ENCODE assay signal across 8 cellular contexts in genomic region chr20:31712564-31713311, GRCh38. TPM values are rescaled to one million over a fixed set of nuclear protein-coding genes. Genes with fewer than 3 reads are reported as not detected.
A peak's percentile ranks its signal among the peaks of the same experiment; 100 is the strongest.
DNase-seq lines count a peak whose midpoint lies in the region; ATAC-seq and TF ChIP-seq lines count a peak whose summit lies in the region.

No MANE protein-coding gene starts in this region.

- H3K27ac ChIP-seq in WERI-Rb-1 = peak overlapping the region; percentile 53

- peak overlapping the region; percentile 12 for H3K4me3 Mint-ChIP-seq in T-helper 1 cell treated with Interleukin-12 subunit alpha and Interleukin-12 subunit beta and Interleukin-4 antibody, amounts not matched to agents 30 μg/mL and 1 μg/mL, for 36 hours
- H3K4me3 Mint-ChIP-seq in natural killer cell = peak overlapping the region; percentile 47

- H3K4me1 Mint-ChIP-seq in T-helper 1 cell treated with Interleukin-12 subunit alpha and Interleukin-12 subunit beta and Interleukin-4 antibody, amounts not matched to agents 30 μg/mL and 1 μg/mL, for 36 hours (ENCODE audit: low read depth) = peaks cover 81% of the 10 kb centered on the region
- H3K4me1 Mint-ChIP-seq in natural killer cell = peaks cover 82 to 97% of the 10 kb centered on the region in 2 donors

- TF ChIP-seq CTCF in WERI-Rb-1 (IDR thresholded peaks at IDR 0.05; ENCODE audit: low read depth, low read length) (no peak), fibroblast of the aortic adventitia (IDR thresholded peaks at IDR 0.05; ENCODE audit: insufficient read depth, low read length) (no peak), natural killer cell (IDR thresholded peaks at IDR 0.05) (no peak)

- H3K27me3 ChIP-seq in WERI-Rb-1 (ENCODE audit: insufficient read depth, low read depth, severe bottlenecking) = no peaks in the 10 kb centered on the region

- ATAC-seq in natural killer cell (no peak), HG03469 (IDR thresholded peaks at IDR 0.05; ENCODE audit: unreplicated experiment) (no peak)

- DNase-seq in T-helper 1 cell (no peak), WERI-Rb-1 (no peak), fibroblast of the aortic adventitia (ENCODE audit: low read depth) (peak; percentile 90), natural killer cell (no peak), HuH-7.5 (ENCODE audit: low spot score) (no peak)
- DNase-seq in NK-92 treated with Interleukin-12 subunit alpha and Interleukin-12 subunit beta, amount 100 ng/mL, for 24 hours (lab: John Stamatoyannopoulos, UW) = no peak

- H3K36me3 Mint-ChIP-seq in T-helper 1 cell treated with Interleukin-12 subunit alpha and Interleukin-12 subunit beta and Interleukin-4 antibody, amounts not matched to agents 30 μg/mL and 1 μg/mL, for 36 hours (ENCODE audit: low read depth) = peaks cover 62% of the 10 kb centered on the region
- peaks cover 5% of the 10 kb centered on the region for H3K36me3 Mint-ChIP-seq in natural killer cell

- intact Hi-C loops in natural killer cell (cut with micrococcal nuclease) = no loop called here

- no peaks in the 10 kb centered on the region for H3K27me3 Mint-ChIP-seq in T-helper 1 cell treated with Interleukin-12 subunit alpha and Interleukin-12 subunit beta and Interleukin-4 antibody, amounts not matched to agents 30 μg/mL and 1 μg/mL, for 36 hours (ENCODE audit: low read depth)
- no peaks in the 10 kb centered on the region for H3K27me3 Mint-ChIP-seq in natural killer cell (ENCODE audit: low read depth in 2 of 2)

- no peaks in the 10 kb centered on the region for H3K9me3 ChIP-seq in WERI-Rb-1 (ENCODE audit: severe bottlenecking)

- no peaks in the 10 kb centered on the region for H3K9me3 Mint-ChIP-seq in T-helper 1 cell treated with Interleukin-12 subunit alpha and Interleukin-12 subunit beta and Interleukin-4 antibody, amounts not matched to agents 30 μg/mL and 1 μg/mL, for 36 hours
- H3K9me3 Mint-ChIP-seq in natural killer cell = no peaks in the 10 kb centered on the region

- peaks cover 94% of the 10 kb centered on the region for H3K36me3 ChIP-seq in WERI-Rb-1

- H3K27ac Mint-ChIP-seq in T-helper 1 cell treated with Interleukin-12 subunit alpha and Interleukin-12 subunit beta and Interleukin-4 antibody, amounts not matched to agents 30 μg/mL and 1 μg/mL, for 36 hours = peak overlapping the region; percentile 78
- H3K27ac Mint-ChIP-seq in natural killer cell = peak overlapping the region; percentile 84 to 97

- H3K4me3 ChIP-seq in WERI-Rb-1 (ENCODE audit: low read depth, low read length) = no peak overlapping the region
- H3K4me3 ChIP-seq in fibroblast of the aortic adventitia (ENCODE audit: low read depth, low read length) = peak overlapping the region; percentile 53

RNA-seq across cellular contexts. Expression of gene BCL2L1, which starts 9.9 kb away (rescaled TPM):
- total RNA-seq in fibroblast of the aortic adventitia (ENCODE audit: low replicate concordance) (59.9 and 101 TPM in 2 replicates), natural killer cell (10 to 100 TPM; 67.4 to 92.6 (median 78.6) TPM)

RNA-seq across cellular contexts. Expression of gene TPX2, which starts 26.4 kb away (rescaled TPM):
- total RNA-seq in fibroblast of the aortic adventitia (ENCODE audit: low replicate concordance) (6.2 and 91.1 TPM in 2 replicates), natural killer cell (1 to 10 TPM; 2.2 to 4.2 (median 2.2) TPM)
